Comparison of ENCODE assay signal across 1 cellular context in the genomic region with DNA sequence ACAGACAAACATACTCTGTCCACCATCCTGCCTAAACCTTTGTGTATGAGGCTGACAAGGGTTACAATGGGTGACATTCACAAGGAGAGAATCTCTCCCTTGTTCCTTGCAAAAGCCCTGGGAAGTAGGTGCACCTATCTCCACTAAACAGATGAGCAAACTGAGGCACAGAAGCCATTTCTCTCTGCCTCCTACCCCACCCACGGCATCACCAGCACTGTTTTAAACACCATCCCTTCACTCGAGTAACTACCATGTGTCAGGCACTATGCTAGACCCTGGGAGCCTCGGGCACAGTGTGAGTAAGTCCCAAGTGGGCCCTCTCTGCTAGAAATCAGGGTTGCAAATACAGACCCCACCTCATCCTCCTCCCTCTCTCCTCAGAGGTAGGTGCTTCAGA.
TF ChIP-seq lines count a peak whose summit lies in the region.

No MANE protein-coding gene starts in this region.

TF ChIP-seq in GM23338, 12 proteins besides CTCF, POLR2A, EP300 and RAD21 (continued from another document):
- TF ChIP-seq JUNB (IDR thresholded peaks at IDR 0.05; ENCODE audit: unreplicated experiment) (no peak), EZH2phosphoT487 (IDR thresholded peaks at IDR 0.05; ENCODE audit: unreplicated experiment) (no peak), EZH2 (IDR thresholded peaks at IDR 0.05; ENCODE audit: low read depth, unreplicated experiment) (no peak), ZNF114 (CRISPR knock-in tag; IDR thresholded peaks at IDR 0.05) (no peak)
- TF ChIP-seq, protein P1, sequence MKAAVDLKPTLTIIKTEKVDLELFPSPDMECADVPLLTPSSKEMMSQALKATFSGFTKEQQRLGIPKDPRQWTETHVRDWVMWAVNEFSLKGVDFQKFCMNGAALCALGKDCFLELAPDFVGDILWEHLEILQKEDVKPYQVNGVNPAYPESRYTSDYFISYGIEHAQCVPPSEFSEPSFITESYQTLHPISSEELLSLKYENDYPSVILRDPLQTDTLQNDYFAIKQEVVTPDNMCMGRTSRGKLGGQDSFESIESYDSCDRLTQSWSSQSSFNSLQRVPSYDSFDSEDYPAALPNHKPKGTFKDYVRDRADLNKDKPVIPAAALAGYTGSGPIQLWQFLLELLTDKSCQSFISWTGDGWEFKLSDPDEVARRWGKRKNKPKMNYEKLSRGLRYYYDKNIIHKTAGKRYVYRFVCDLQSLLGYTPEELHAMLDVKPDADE (IDR thresholded peaks at IDR 0.05) = no peak
